In genomic region chrX:150062292-150063137, GRCh38 we compare ENCODE assay signal across 11 cellular contexts.
DNase-seq lines count a peak whose midpoint lies in the region; ATAC-seq and TF ChIP-seq lines count a peak whose summit lies in the region.
"Had no signal": no experiment of that assay in that cellular context is flagged by ENCODE, and none has a peak within 500 bp of the region (broad histone marks: within the 10 kb centered on the region; RNA-seq: fewer than 3 reads in every experiment).

No MANE protein-coding gene starts in this region.

- H3F3A ChIP-seq in MM.1S (ENCODE audit: insufficient read depth, low read length), result no peaks in the 10 kb centered on the region

- H3K4me2 ChIP-seq in parathyroid adenoma (ENCODE audit: low read length) (no peak overlapping the region), MM.1S (ENCODE audit: low read depth, low read length) (no peak overlapping the region)

- H3K4me3 ChIP-seq in choroid plexus epithelial cell (ENCODE audit: low read depth, low read length), result no peak overlapping the region
- no peak overlapping the region for H3K4me3 ChIP-seq in parathyroid adenoma (ENCODE audit: low read depth, low read length)
- H3K4me3 ChIP-seq in MM.1S (ENCODE audit: low read length), result no peak overlapping the region
- H3K4me3 ChIP-seq: K562 had no signal

- H3K79me2 ChIP-seq in parathyroid adenoma, result no peaks in the 10 kb centered on the region
- no peaks in the 10 kb centered on the region for H3K79me2 ChIP-seq in MM.1S (ENCODE audit: low read length)

- DNase-seq in EL (peak; percentile 87), NCI-H2029 (lab: John Stamatoyannopoulos, UW) (peak; percentile 59), choroid plexus epithelial cell (ENCODE audit: low read depth) (peak; percentile 44), MM.1S (no peak)
- no peak for DNase-seq in activated CD8-positive, alpha-beta memory T cell treated with anti-CD3 and anti-CD28 coated beads, Interleukin-2, amount 50 U/mL, for 4 hours
- DNase-seq: activated naive CD4-positive, alpha-beta T cell treated with anti-CD3 and anti-CD28 coated beads, Interleukin-2, amount 10 ng/mL, durations not matched to agents 7 days and 5 days; natural killer cell had no signal

- no peaks in the 10 kb centered on the region for H3K9me3 ChIP-seq in parathyroid adenoma (ENCODE audit: control insufficient read depth, low read length)
- H3K9me3 ChIP-seq in MM.1S (replicated peaks; ENCODE audit: insufficient read depth, low read length), result no peaks in the 10 kb centered on the region

- H3K36me3 ChIP-seq in parathyroid adenoma (ENCODE audit: control insufficient read depth, insufficient read depth, low read length) (no peaks in the 10 kb centered on the region), MM.1S (replicated peaks; ENCODE audit: insufficient read depth, low read length) (no peaks in the 10 kb centered on the region)

- no peak overlapping the region for H3K9ac ChIP-seq in parathyroid adenoma
- no peak overlapping the region for H3K9ac ChIP-seq in MM.1S (ENCODE audit: low read length)

- H3K27me3 ChIP-seq in parathyroid adenoma (ENCODE audit: control insufficient read depth, insufficient read depth, low read length) (no peaks in the 10 kb centered on the region), MM.1S (replicated peaks; ENCODE audit: insufficient read depth, low read length) (no peaks in the 10 kb centered on the region)

- peaks cover 12% of the 10 kb centered on the region for H3K4me1 ChIP-seq in parathyroid adenoma
- no peaks in the 10 kb centered on the region for H3K4me1 ChIP-seq in MM.1S (ENCODE audit: low read length)

- H3K27ac ChIP-seq in parathyroid adenoma (peak overlapping the region; percentile 24), MM.1S (ENCODE audit: low read length) (no peak overlapping the region)

- no peak overlapping the region for H2AFZ ChIP-seq in parathyroid adenoma
- H2AFZ ChIP-seq in MM.1S (ENCODE audit: low read length), result no peak overlapping the region

- TF ChIP-seq CTCF in choroid plexus epithelial cell (conservative IDR thresholded peaks at IDR 0.05; ENCODE audit: low read depth, low read length) (peak; percentile 17), parathyroid adenoma (IDR thresholded peaks at IDR 0.05) (no peak), MM.1S (IDR thresholded peaks at IDR 0.05; ENCODE audit: low read length) (no peak)

- H4K20me1 ChIP-seq in MM.1S (ENCODE audit: insufficient read depth, low read length), result no peaks in the 10 kb centered on the region

- no peaks in the 10 kb centered on the region for H3K9me2 ChIP-seq in MM.1S (replicated peaks; ENCODE audit: insufficient read depth, low read length)

- ATAC-seq in GM21825 (IDR thresholded peaks at IDR 0.05; ENCODE audit: unreplicated experiment) (no peak), HG03025 (IDR thresholded peaks at IDR 0.05; ENCODE audit: low FRiP score, unreplicated experiment) (no peak)
- ATAC-seq: K562, natural killer cell had no signal

Comparison
In these comparisons a context has a peak if more than half of its experiments do, and no peak if none do; other contexts are left out.
1. DNase-seq: peak in EL (single experiment), NCI-H2029 (single experiment) and choroid plexus epithelial cell (single experiment); none in activated CD8-positive, alpha-beta memory T cell treated with anti-CD3 and anti-CD28 coated beads, Interleukin-2, amount 50 U/mL, for 4 hours (single experiment) and MM.1S (single experiment).